43 cellular contexts compared by ENCODE assay signal in genomic region chrX:42738552-42738951, GRCh38. TPM values are rescaled to one million over a fixed set of nuclear protein-coding genes. Genes with fewer than 3 reads are reported as not detected.
"Had no signal": no experiment of that assay in that cellular context is flagged by ENCODE, and none has a peak within 500 bp of the region (broad histone marks: within the 10 kb centered on the region; RNA-seq: fewer than 3 reads in every experiment).

No MANE protein-coding gene starts in this region.

- H3K36me3 ChIP-seq: adrenal gland, ascending aorta, brain microvascular endothelial cell, breast epithelium, cardiac muscle cell had no signal

- DNase-seq: activated effector memory CD4-positive, alpha-beta T cell treated with anti-CD3 and anti-CD28 coated beads, Interleukin-2, amount 50 U/mL, for 16 hours; activated effector memory CD4-positive, alpha-beta T cell treated with Interleukin-2 at 50 U/mL for 16 hours; activated gamma-delta T cell; activated gamma-delta T cell treated with Interleukin-2 at 50 U/mL for 16 hours; activated naive CD4-positive, alpha-beta T cell; activated naive CD4-positive, alpha-beta T cell treated with anti-CD3 and anti-CD28 coated beads for 36 hours; activated naive CD4-positive, alpha-beta T cell treated with anti-CD3 and anti-CD28 coated beads, Interleukin-2, amount 10 ng/mL, durations not matched to agents 7 days and 5 days; activated naive CD4-positive, alpha-beta T cell treated with anti-CD3 and anti-CD28 coated beads, Interleukin-2, amount 50 U/mL, for 16 hours; activated naive CD4-positive, alpha-beta T cell treated with Interleukin-2 at 50 U/mL for 16 hours; activated naive CD8-positive, alpha-beta T cell treated with anti-CD3 and anti-CD28 coated beads for 36 hours; activated naive CD8-positive, alpha-beta T cell treated with anti-CD3 and anti-CD28 coated beads, Interleukin-2, amount 10 ng/mL, durations not matched to agents 7 days and 5 days; activated naive CD8-positive, alpha-beta T cell treated with anti-CD3 and anti-CD28 coated beads, Interleukin-2, amount 50 U/mL, for 24 hours; activated T-cell treated with anti-CD3 and anti-CD28 coated beads, Interleukin-2, amount 50 U/mL, for 1 hour; activated T-cell treated with anti-CD3 and anti-CD28 coated beads, Interleukin-2, amount 50 U/mL, for 24 hours; activated T-cell treated with anti-CD3 and anti-CD28 coated beads, Interleukin-2, amount 50 U/mL, for 4 hours; activated T-cell treated with anti-CD3 and anti-CD28 coated beads, Interleukin-2, amount 50 U/mL, for 48 hours; activated T-cell treated with anti-CD3 and anti-CD28 coated beads, Interleukin-2, amount 50 U/mL, for 72 hours; adrenal gland; amniotic stem cell; amygdala; anterior cingulate cortex; aorta; brain microvascular endothelial cell; caudate nucleus; cerebellar nuclear complex had no signal

- H3K27me3 Mint-ChIP-seq: activated naive CD4-positive, alpha-beta T cell treated with anti-CD3 and anti-CD28 coated beads, Interleukin-2, amount 10 ng/mL, durations not matched to agents 7 days and 5 days; activated naive CD4-positive, alpha-beta T cell treated with anti-CD3 and anti-CD28 coated beads, Interleukin-2, amount 50 U/mL, for 24 hours; activated naive CD8-positive, alpha-beta T cell; activated naive CD8-positive, alpha-beta T cell treated with anti-CD3 and anti-CD28 coated beads for 36 hours; activated naive CD8-positive, alpha-beta T cell treated with anti-CD3 and anti-CD28 coated beads, Interleukin-2, amount 10 ng/mL, durations not matched to agents 7 days and 5 days; activated naive CD8-positive, alpha-beta T cell treated with anti-CD3 and anti-CD28 coated beads, Interleukin-2, amount 50 U/mL, for 24 hours; activated T-cell treated with anti-CD3 and anti-CD28 coated beads, Interleukin-2, amount 50 U/mL, for 24 hours; activated T-helper 17 cell treated with anti-CD3 and anti-CD28 coated beads, Interleukin-2, amount 50 U/mL, for 72 hours; brain; central memory CD8-positive, alpha-beta T cell had no signal

- ATAC-seq: activated naive CD4-positive, alpha-beta T cell treated with anti-CD3 and anti-CD28 coated beads, Interleukin-2, amount 50 U/mL, for 72 hours; activated naive CD8-positive, alpha-beta T cell treated with anti-CD3 and anti-CD28 coated beads, Interleukin-2, amount 50 U/mL, for 24 hours; activated T-cell treated with anti-CD3 and anti-CD28 coated beads, Interleukin-2, amount 50 U/mL, for 4 hours; activated T-cell treated with anti-CD3 and anti-CD28 coated beads, Interleukin-2, amount 50 U/mL, for 72 hours; activated T-helper 17 cell treated with anti-CD3 and anti-CD28 coated beads, Interleukin-2, amount 50 U/mL, for 72 hours had no signal

- H3K4me3 Mint-ChIP-seq: activated naive CD4-positive, alpha-beta T cell treated with anti-CD3 and anti-CD28 coated beads for 36 hours; activated naive CD4-positive, alpha-beta T cell treated with anti-CD3 and anti-CD28 coated beads, Interleukin-2, amount 10 ng/mL, durations not matched to agents 7 days and 5 days; activated naive CD4-positive, alpha-beta T cell treated with anti-CD3 and anti-CD28 coated beads, Interleukin-2, amount 50 U/mL, for 24 hours; activated naive CD8-positive, alpha-beta T cell; activated naive CD8-positive, alpha-beta T cell treated with anti-CD3 and anti-CD28 coated beads for 36 hours; activated naive CD8-positive, alpha-beta T cell treated with anti-CD3 and anti-CD28 coated beads, Interleukin-2, amount 10 ng/mL, durations not matched to agents 7 days and 5 days; activated naive CD8-positive, alpha-beta T cell treated with anti-CD3 and anti-CD28 coated beads, Interleukin-2, amount 50 U/mL, for 24 hours; activated T-cell treated with anti-CD3 and anti-CD28 coated beads, Interleukin-2, amount 50 U/mL, for 24 hours; activated T-cell treated with anti-CD3 and anti-CD28 coated beads, Interleukin-2, amount 50 U/mL, for 4 hours; activated T-cell treated with anti-CD3 and anti-CD28 coated beads, Interleukin-2, amount 50 U/mL, for 72 hours; activated T-helper 1 cell treated with anti-CD3 and anti-CD28 coated beads, Interleukin-12 subunit alpha, Interleukin-12 subunit beta, Interleukin-2, Interleukin-4 antibody, amounts not matched to agents 30 ng/mL and 10 ng/mL and 1 ng/mL, durations not matched to agents 14 hours and 24 hours and 36 hours; activated T-helper 17 cell treated with anti-CD3 and anti-CD28 coated beads, Interleukin-2, amount 50 U/mL, for 72 hours; brain; central memory CD8-positive, alpha-beta T cell had no signal

- H3K4me1 Mint-ChIP-seq: activated T-helper 17 cell treated with anti-CD3 and anti-CD28 coated beads, Interleukin-2, amount 50 U/mL, for 72 hours; central memory CD8-positive, alpha-beta T cell had no signal

- H3K27ac ChIP-seq: adrenal gland, brain microvascular endothelial cell, breast epithelium, cardiac muscle cell had no signal

- H3K27me3 ChIP-seq: adrenal gland, ascending aorta, body of pancreas, brain microvascular endothelial cell, cardiac muscle cell had no signal

- H3K4me1 ChIP-seq: adrenal gland, ascending aorta, body of pancreas, breast epithelium had no signal

- H3K4me3 ChIP-seq: adrenal gland, ascending aorta, body of pancreas, breast epithelium, cardiac muscle cell had no signal

- H3K9me3 Mint-ChIP-seq: activated naive CD4-positive, alpha-beta T cell treated with anti-CD3 and anti-CD28 coated beads for 36 hours; activated naive CD4-positive, alpha-beta T cell treated with anti-CD3 and anti-CD28 coated beads, Interleukin-2, amount 10 ng/mL, durations not matched to agents 7 days and 5 days; activated naive CD4-positive, alpha-beta T cell treated with anti-CD3 and anti-CD28 coated beads, Interleukin-2, amount 50 U/mL, for 24 hours; activated naive CD4-positive, alpha-beta T cell treated with anti-CD3 and anti-CD28 coated beads, Interleukin-2, amount 50 U/mL, for 72 hours; activated naive CD8-positive, alpha-beta T cell treated with anti-CD3 and anti-CD28 coated beads for 36 hours; activated naive CD8-positive, alpha-beta T cell treated with anti-CD3 and anti-CD28 coated beads, Interleukin-2, amount 50 U/mL, for 24 hours; activated T-cell treated with anti-CD3 and anti-CD28 coated beads, Interleukin-2, amount 50 U/mL, for 24 hours; activated T-cell treated with anti-CD3 and anti-CD28 coated beads, Interleukin-2, amount 50 U/mL, for 4 hours; activated T-cell treated with anti-CD3 and anti-CD28 coated beads, Interleukin-2, amount 50 U/mL, for 72 hours; activated T-helper 1 cell treated with anti-CD3 and anti-CD28 coated beads, Interleukin-12 subunit alpha, Interleukin-12 subunit beta, Interleukin-2, Interleukin-4 antibody, amounts not matched to agents 30 ng/mL and 10 ng/mL and 1 ng/mL, durations not matched to agents 14 hours and 24 hours and 36 hours; activated T-helper 17 cell treated with anti-CD3 and anti-CD28 coated beads, Interleukin-2, amount 50 U/mL, for 72 hours; activated T-helper 2 cell treated with anti-CD3 and anti-CD28 coated beads, Interferon-gamma antibody, Interleukin-2, Interleukin-4, amounts not matched to agents 10 μg/mL and 5 μg/mL and 100 μg/mL, durations not matched to agents 14 hours and 24 hours and 36 hours; central memory CD8-positive, alpha-beta T cell had no signal

- H3K27ac Mint-ChIP-seq: activated naive CD4-positive, alpha-beta T cell treated with anti-CD3 and anti-CD28 coated beads for 36 hours; activated naive CD4-positive, alpha-beta T cell treated with anti-CD3 and anti-CD28 coated beads, Interleukin-2, amount 10 ng/mL, durations not matched to agents 7 days and 5 days; activated naive CD4-positive, alpha-beta T cell treated with anti-CD3 and anti-CD28 coated beads, Interleukin-2, amount 50 U/mL, for 72 hours; activated naive CD8-positive, alpha-beta T cell treated with anti-CD3 and anti-CD28 coated beads for 36 hours; activated naive CD8-positive, alpha-beta T cell treated with anti-CD3 and anti-CD28 coated beads, Interleukin-2, amount 50 U/mL, for 24 hours; activated T-cell treated with anti-CD3 and anti-CD28 coated beads, Interleukin-2, amount 50 U/mL, for 24 hours; activated T-cell treated with anti-CD3 and anti-CD28 coated beads, Interleukin-2, amount 50 U/mL, for 72 hours; activated T-helper 1 cell treated with anti-CD3 and anti-CD28 coated beads, Interleukin-12 subunit alpha, Interleukin-12 subunit beta, Interleukin-2, Interleukin-4 antibody, amounts not matched to agents 30 ng/mL and 10 ng/mL and 1 ng/mL, durations not matched to agents 14 hours and 24 hours and 36 hours; activated T-helper 17 cell treated with anti-CD3 and anti-CD28 coated beads, Interleukin-2, amount 50 U/mL, for 72 hours; activated T-helper 2 cell treated with anti-CD3 and anti-CD28 coated beads, Interferon-gamma antibody, Interleukin-2, Interleukin-4, amounts not matched to agents 10 μg/mL and 5 μg/mL and 100 μg/mL, durations not matched to agents 14 hours and 24 hours and 36 hours had no signal

- H3K9me3 ChIP-seq: adrenal gland, ascending aorta, body of pancreas, breast epithelium had no signal

- H3K36me3 Mint-ChIP-seq: activated naive CD4-positive, alpha-beta T cell treated with anti-CD3 and anti-CD28 coated beads, Interleukin-2, amount 10 ng/mL, durations not matched to agents 7 days and 5 days; activated naive CD4-positive, alpha-beta T cell treated with anti-CD3 and anti-CD28 coated beads, Interleukin-2, amount 50 U/mL, for 24 hours; activated naive CD4-positive, alpha-beta T cell treated with anti-CD3 and anti-CD28 coated beads, Interleukin-2, amount 50 U/mL, for 72 hours; activated naive CD8-positive, alpha-beta T cell; activated naive CD8-positive, alpha-beta T cell treated with anti-CD3 and anti-CD28 coated beads for 36 hours; activated naive CD8-positive, alpha-beta T cell treated with anti-CD3 and anti-CD28 coated beads, Interleukin-2, amount 10 ng/mL, durations not matched to agents 7 days and 5 days; brain had no signal

RNA-seq across cellular contexts. Expression of gene PPP1R2C, which starts 39.4 kb away (rescaled TPM):
- total RNA-seq: activated naive CD4-positive, alpha-beta T cell treated with anti-CD3 and anti-CD28 coated beads for 36 hours; activated naive CD4-positive, alpha-beta T cell treated with anti-CD3 and anti-CD28 coated beads, Interleukin-2, amount 50 U/mL, for 72 hours; activated naive CD8-positive, alpha-beta T cell treated with anti-CD3 and anti-CD28 coated beads for 36 hours; activated naive CD8-positive, alpha-beta T cell treated with anti-CD3 and anti-CD28 coated beads, Interleukin-2, amount 10 ng/mL, durations not matched to agents 7 days and 5 days; activated T-cell treated with anti-CD3 and anti-CD28 coated beads, Interleukin-2, amount 50 U/mL, for 4 hours; activated T-helper 1 cell treated with anti-CD3 and anti-CD28 coated beads, Interleukin-12 subunit alpha, Interleukin-12 subunit beta, Interleukin-2, Interleukin-4 antibody, amounts not matched to agents 30 ng/mL and 10 ng/mL and 1 ng/mL, durations not matched to agents 14 hours and 24 hours and 36 hours; activated T-helper 17 cell treated with anti-CD3 and anti-CD28 coated beads, Interleukin-2, amount 50 U/mL, for 72 hours; activated T-helper 2 cell treated with anti-CD3 and anti-CD28 coated beads, Interferon-gamma antibody, Interleukin-2, Interleukin-4, amounts not matched to agents 10 μg/mL and 5 μg/mL and 100 μg/mL, durations not matched to agents 14 hours and 24 hours and 36 hours; adrenal gland; aorta; ascending aorta; astrocyte; body of pancreas; breast epithelium; bronchial epithelial cell; cardiac muscle cell; cardiac septum; cerebellum; chondrocyte had no signal
- polyA plus RNA-seq: adipose tissue, adrenal gland, aorta, cardiac muscle cell had no signal
